In the genomic region with DNA sequence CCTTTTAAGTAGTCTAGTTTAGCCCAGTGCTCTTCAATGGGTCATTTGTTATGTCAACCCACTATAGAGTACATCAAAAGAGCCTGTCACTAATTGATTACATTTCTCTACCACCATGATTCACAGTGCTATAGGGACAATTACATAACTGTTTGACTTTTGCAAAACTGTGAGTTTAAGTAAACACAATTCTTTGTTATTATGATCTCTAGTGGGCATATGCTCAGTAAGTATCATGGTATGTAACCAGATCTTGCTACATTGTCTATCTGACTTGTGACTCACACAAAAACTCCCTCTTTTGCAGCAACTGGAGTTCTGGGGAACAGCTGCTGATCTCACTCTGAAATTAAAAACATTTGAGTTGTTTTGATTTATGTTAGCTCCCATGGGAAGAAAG, we compare ENCODE assay signal across 9 cellular contexts.
DNase-seq lines count a peak whose midpoint lies in the region; ATAC-seq and TF ChIP-seq lines count a peak whose summit lies in the region.
"Had no signal": no experiment of that assay in that cellular context is flagged by ENCODE, and none has a peak within 500 bp of the region (broad histone marks: within the 10 kb centered on the region; RNA-seq: fewer than 3 reads in every experiment).

No MANE protein-coding gene starts in this region.

- H3K27ac ChIP-seq in RWPE2 (ENCODE audit: poor library complexity, severe bottlenecking) = no peak overlapping the region
- H3K27ac ChIP-seq: hepatocyte had no signal

- H3K4me1 ChIP-seq in RWPE2 (ENCODE audit: insufficient read depth, poor library complexity, severe bottlenecking) = peaks cover 5% of the 10 kb centered on the region

- intact Hi-C loops in head of caudate nucleus (cut with DNase I) = no loop called here

- ATAC-seq in RWPE2 (ENCODE audit: low read depth) (peak; percentile 99), GM18909 (IDR thresholded peaks at IDR 0.05; ENCODE audit: poor library complexity, unreplicated experiment) (no peak), GM18873 (IDR thresholded peaks at IDR 0.05; ENCODE audit: low FRiP score, unreplicated experiment) (no peak)

- no peak for TF ChIP-seq EP300 in Ishikawa (IDR thresholded peaks at IDR 0.05; ENCODE audit: borderline replicate concordance)

- no peak overlapping the region for H3K4me3 ChIP-seq in RWPE2 (ENCODE audit: severe bottlenecking)
- H3K4me3 ChIP-seq: hepatocyte had no signal

- H3K27me3 ChIP-seq in RWPE2 (ENCODE audit: insufficient read depth, poor library complexity, severe bottlenecking) = no peaks in the 10 kb centered on the region
- H3K27me3 ChIP-seq: hepatocyte had no signal

- DNase-seq in AG09319 (ENCODE audit: extremely low read depth, low read depth) (peak; percentile 89), RWPE2 (ENCODE audit: low spot score) (no peak), glomerular endothelial cell (ENCODE audit: extremely low read depth, low read depth, low spot score) (peak; percentile 18), head of caudate nucleus (no peak), T-helper 9 cell (no peak)

- no peaks in the 10 kb centered on the region for H3K36me3 ChIP-seq in RWPE2 (ENCODE audit: low read depth)

- no peak for TF ChIP-seq RAD21 in Ishikawa (IDR thresholded peaks at IDR 0.05; ENCODE audit: low read depth)

- no peaks in the 10 kb centered on the region for H3K9me3 ChIP-seq in RWPE2 (ENCODE audit: severe bottlenecking)

- no peak for TF ChIP-seq CTCF in AG09319 (IDR thresholded peaks at IDR 0.05; ENCODE audit: low read depth, low read length)
- no peak for TF ChIP-seq CTCF in RWPE2 (IDR thresholded peaks at IDR 0.05; ENCODE audit: poor library complexity, severe bottlenecking)

TF ChIP-seq in Ishikawa, 13 proteins besides CTCF, POLR2A, EP300 and RAD21:
- TF ChIP-seq CEBPB (IDR thresholded peaks at IDR 0.05) (no peak), TCF12 (IDR thresholded peaks at IDR 0.05; ENCODE audit: low read depth) (no peak), TEAD4 (IDR thresholded peaks at IDR 0.05) (0 out of 2 replicates have a peak, but pooled peaks have one; percentile 12), TAF1 (IDR thresholded peaks at IDR 0.05; ENCODE audit: low read depth) (no peak)

Comparison
In these comparisons a context has a peak if more than half of its experiments do, and no peak if none do; other contexts are left out.
1. DNase-seq: peak in AG09319 (single experiment) and glomerular endothelial cell (single experiment); none in RWPE2 (single experiment), head of caudate nucleus (0 of 42) and T-helper 9 cell (single experiment).